Comparison of ENCODE assay signal across 16 cellular contexts in the genomic region with DNA sequence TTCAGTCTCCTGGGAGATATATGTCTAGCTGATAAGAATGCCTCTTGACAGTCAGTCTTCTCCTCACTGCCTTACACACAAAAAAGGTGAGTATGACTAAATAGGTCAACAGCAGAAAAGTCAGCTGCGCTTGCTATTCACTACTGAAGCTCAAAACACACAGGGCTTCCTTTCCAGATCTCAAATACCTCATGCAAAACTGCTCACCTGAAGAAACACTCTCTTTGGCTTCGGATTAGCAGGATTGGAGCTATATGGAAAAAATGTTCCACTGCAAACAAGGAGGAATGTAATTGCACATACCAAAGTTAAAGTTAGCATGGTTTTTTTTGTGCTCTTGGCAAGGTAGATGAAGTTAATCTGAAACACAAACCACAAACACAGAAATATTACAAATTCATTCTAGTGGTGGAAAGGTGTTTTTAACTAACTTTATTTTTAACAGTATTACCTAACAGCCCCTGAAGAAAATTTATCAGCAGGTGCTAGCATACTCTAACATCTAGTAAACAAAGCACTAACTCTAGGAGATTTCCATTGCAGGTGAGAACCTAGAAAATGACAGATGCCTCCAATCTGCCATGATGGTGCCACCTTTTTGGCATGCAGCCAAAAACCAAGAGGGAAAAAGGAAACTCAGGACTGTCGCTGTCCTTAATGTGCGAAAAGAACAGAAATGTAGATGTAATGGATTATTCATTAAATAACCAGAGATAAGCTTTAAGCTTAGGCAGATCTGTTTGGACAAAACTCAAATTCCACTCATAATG. TPM values are rescaled to one million over a fixed set of nuclear protein-coding genes. Genes with fewer than 3 reads are reported as not detected.
DNase-seq lines count a peak whose midpoint lies in the region; ATAC-seq, FAIRE-seq and TF ChIP-seq lines count a peak whose summit lies in the region.
"Had no signal": no experiment of that assay in that cellular context is flagged by ENCODE, and none has a peak within 500 bp of the region (broad histone marks: within the 10 kb centered on the region; RNA-seq: fewer than 3 reads in every experiment).

No MANE protein-coding gene starts in this region.

- no peak overlapping the region for H3K4me3 ChIP-seq in colonic mucosa
- H3K4me3 ChIP-seq in pancreas = no peak overlapping the region
- no peak overlapping the region for H3K4me3 ChIP-seq in CD4-positive, alpha-beta memory T cell (ENCODE audit: low read length in 2 of 2)

- H3K36me3 Mint-ChIP-seq in CD4-positive, alpha-beta memory T cell = peaks cover 18 to 51% of the 10 kb centered on the region in 2 donors

- H3K27me3 ChIP-seq in colonic mucosa (no peaks in the 10 kb centered on the region), pancreas (no peaks in the 10 kb centered on the region)
- H3K27me3 ChIP-seq in CD4-positive, alpha-beta memory T cell (ENCODE audit: insufficient read depth, low read length) = no peaks in the 10 kb centered on the region

- intact Hi-C loops in colonic mucosa (cut with DNase I) = no loop called here
- intact Hi-C loops in pancreas (cut with DNase I) = no loop called here
- intact Hi-C loops in CD4-positive, alpha-beta memory T cell (cut with micrococcal nuclease) = no loop called here

- TF ChIP-seq CTCF in colonic mucosa (IDR thresholded peaks at IDR 0.05) = no peak
- no peak for TF ChIP-seq CTCF in pancreas (IDR thresholded peaks at IDR 0.05)

- FAIRE-seq in pancreas (lab: Jason Lieb, UNC) = no peak
- FAIRE-seq: G401.6 had no signal

- H3K9ac ChIP-seq in colonic mucosa (ENCODE audit: low read depth in 2 of 2, low read length in 2 of 2) = no peak overlapping the region

- no peaks in the 10 kb centered on the region for H3K27me3 Mint-ChIP-seq in CD4-positive, alpha-beta memory T cell
- H3K27me3 Mint-ChIP-seq: central memory CD8-positive, alpha-beta T cell had no signal

- no peak overlapping the region for H3K27ac ChIP-seq in colonic mucosa
- H3K27ac ChIP-seq in pancreas = peak overlapping the region in 1 of 4 donors; percentile 40
- H3K27ac ChIP-seq in CD4-positive, alpha-beta memory T cell (ENCODE audit: low read depth, low read length) = no peak overlapping the region

- no peaks in the 10 kb centered on the region for H3K9me3 ChIP-seq in colonic mucosa
- H3K9me3 ChIP-seq in pancreas = no peaks in the 10 kb centered on the region
- no peaks in the 10 kb centered on the region for H3K9me3 ChIP-seq in CD4-positive, alpha-beta memory T cell (ENCODE audit: control insufficient read depth in 1 of 2, low read length in 2 of 2)

- POLR2A ChIA-PET in CD4-positive, alpha-beta memory T cell (lab: Charles Lee; ENCODE audit: partially characterized antibody) = interaction anchor here (0.6 kb wide), 1 partner anchor 84 kb away, joined by 3 read pairs; no protein-coding TSS in a partner anchor

- WGBS in pancreas, 2 donors = 19 to 45% methylated on average over 4 of the region's 4 CpGs

- H3K27ac Mint-ChIP-seq in CD4-positive, alpha-beta memory T cell = peak overlapping the region in 3 of 7 donors; percentile 4 to 64 (median 18)
- H3K27ac Mint-ChIP-seq: activated T-helper 1 cell treated with anti-CD3 and anti-CD28 coated beads, Interleukin-12 subunit alpha, Interleukin-12 subunit beta, Interleukin-2, Interleukin-4 antibody, amounts not matched to agents 30 ng/mL and 10 ng/mL and 1 ng/mL, durations not matched to agents 14 hours and 24 hours and 36 hours had no signal

- H3K36me3 ChIP-seq in colonic mucosa = no peaks in the 10 kb centered on the region
- no peaks in the 10 kb centered on the region for H3K36me3 ChIP-seq in pancreas
- H3K36me3 ChIP-seq in CD4-positive, alpha-beta memory T cell (ENCODE audit: insufficient read depth, low read length) = peaks cover 8% of the 10 kb centered on the region

- H3K4me3 Mint-ChIP-seq in CD4-positive, alpha-beta memory T cell = no peak overlapping the region
- H3K4me3 Mint-ChIP-seq: activated T-helper 1 cell treated with anti-CD3 and anti-CD28 coated beads, Interleukin-12 subunit alpha, Interleukin-12 subunit beta, Interleukin-2, Interleukin-4 antibody, amounts not matched to agents 30 ng/mL and 10 ng/mL and 1 ng/mL, durations not matched to agents 14 hours and 24 hours and 36 hours; central memory CD8-positive, alpha-beta T cell had no signal

- DNase-seq in NCI-H2029 (lab: John Stamatoyannopoulos, UW) (peak; percentile 8), NCI-H2029 treated with DMSO at 0.1 percent for 48 hours (lab: John Stamatoyannopoulos, UW) (no peak), NCI-H510A treated with DMSO at 0.1 percent for 48 hours (lab: John Stamatoyannopoulos, UW) (peak; percentile 31), colonic mucosa (peak; percentile 38), pancreas (peak in 1 of 6 donors; percentile 26)
- DNase-seq in CD4-positive, alpha-beta memory T cell = no peak
- DNase-seq: foreskin fibroblast; left cardiac atrium; NCI-H1930; Right ventricle myocardium superior; stimulated activated CD4-positive, alpha-beta T cell treated with anti-CD3 and anti-CD28 coated beads, Interleukin-2, amount 100 ng/mL, for 48 hours had no signal

- H3K4me1 ChIP-seq in colonic mucosa = peaks cover 9% of the 10 kb centered on the region
- peaks cover 0 to 13% (median 13%) of the 10 kb centered on the region in 3 donors for H3K4me1 ChIP-seq in pancreas
- H3K4me1 ChIP-seq in CD4-positive, alpha-beta memory T cell (ENCODE audit: insufficient read depth, low read length) = no peaks in the 10 kb centered on the region

- CTCF ChIA-PET in CD4-positive, alpha-beta memory T cell (lab: Charles Lee; ENCODE audit: partially characterized antibody) = interaction anchor here (1.0 to 2.5 kb wide), 4 partner anchors 31 to 84 kb away, joined by 3 to 12 read pairs (median 5); a partner anchor contains a TSS

- H3K4me1 Mint-ChIP-seq in CD4-positive, alpha-beta memory T cell = peaks cover 4 to 12% (median 5%) of the 10 kb centered on the region in 4 donors

- H3K9me3 Mint-ChIP-seq in CD4-positive, alpha-beta memory T cell = no peaks in the 10 kb centered on the region
- H3K9me3 Mint-ChIP-seq: activated T-helper 1 cell treated with anti-CD3 and anti-CD28 coated beads, Interleukin-12 subunit alpha, Interleukin-12 subunit beta, Interleukin-2, Interleukin-4 antibody, amounts not matched to agents 30 ng/mL and 10 ng/mL and 1 ng/mL, durations not matched to agents 14 hours and 24 hours and 36 hours; central memory CD8-positive, alpha-beta T cell had no signal

- peak; percentile 42 to 65 (median 55) for ATAC-seq in pancreas
- no peak for ATAC-seq in GM18861 (IDR thresholded peaks at IDR 0.05; ENCODE audit: unreplicated experiment)
- no peak for ATAC-seq in HG03442 (IDR thresholded peaks at IDR 0.05; ENCODE audit: unreplicated experiment)

RNA-seq across cellular contexts. Expression of a gene that starts 31.8 kb away (rescaled TPM):
- total RNA-seq in colonic mucosa (10 to 100 TPM; 47.3 to 50.8 TPM), pancreas (10 to 100 TPM in 1 of 6 donors, 1 to 10 TPM in 5; 6.9 to 15.5 (median 7.8) TPM)
- 1 to 10 TPM; 2.1 to 6.5 TPM for polyA plus RNA-seq in pancreas
- 10 to 100 TPM; 22.8 to 24.5 TPM for total RNA-seq in CD4-positive, alpha-beta memory T cell
- 10 to 100 TPM; 11.6 to 12.4 TPM for polyA plus RNA-seq in CD4-positive, alpha-beta memory T cell

Comparison
In these comparisons a context has a peak if more than half of its experiments do, and no peak if none do; other contexts are left out.
1. DNase-seq: peak in NCI-H2029 (single experiment), NCI-H510A treated with DMSO at 0.1 percent for 48 hours (single experiment) and colonic mucosa (single experiment); none in NCI-H2029 treated with DMSO at 0.1 percent for 48 hours (single experiment) and CD4-positive, alpha-beta memory T cell (0 of 5).
2. ATAC-seq: peak in pancreas (4 of 4); none in GM18861 (single experiment) and HG03442 (single experiment).